In genomic region chr19:10686661-10687517, GRCh38 we compare ENCODE assay signal across 13 cellular contexts. TPM values are rescaled to one million over a fixed set of nuclear protein-coding genes. Genes with fewer than 3 reads are reported as not detected.
DNase-seq lines count a peak whose midpoint lies in the region; ATAC-seq and TF ChIP-seq lines count a peak whose summit lies in the region.
"Had no signal": no experiment of that assay in that cellular context is flagged by ENCODE, and none has a peak within 500 bp of the region (broad histone marks: within the 10 kb centered on the region; RNA-seq: fewer than 3 reads in every experiment).

No MANE protein-coding gene starts in this region.

- no peaks in the 10 kb centered on the region for H3K9me3 Mint-ChIP-seq in endodermal cell
- H3K9me3 Mint-ChIP-seq: nephron; stimulated activated naive CD8-positive, alpha-beta T cell treated with anti-CD3 and anti-CD28 coated beads, Interleukin-15, amount 100 ng/mL, for 72 hours had no signal

- H3K27ac ChIP-seq in adrenal gland = peak overlapping the region in 2 of 5 donors; percentile 22 to 66
- peak overlapping the region; percentile 56 for H3K27ac ChIP-seq in fibroblast of lung (ENCODE audit: insufficient read depth, low read length)
- H3K27ac ChIP-seq in mesenchymal stem cell (ENCODE audit: low read length, poor library complexity, severe bottlenecking) = no peak overlapping the region
- no peak overlapping the region for H3K27ac ChIP-seq in endodermal cell (ENCODE audit: low read depth, low read length)

- peak overlapping the region in 1 of 2 experiments; percentile 23 for H3K18ac ChIP-seq in mesenchymal stem cell (ENCODE audit: low read depth in 1 of 2, low read length in 2 of 2)

- H3K9me3 ChIP-seq in adrenal gland (replicated peaks in 1 of 3) (no peaks in the 10 kb centered on the region), fibroblast of lung (ENCODE audit: control insufficient read depth, insufficient read depth, low read depth, low read length) (no peaks in the 10 kb centered on the region), mesenchymal stem cell (ENCODE audit: control insufficient read depth, low read length) (no peaks in the 10 kb centered on the region), endodermal cell (ENCODE audit: control insufficient read depth, low read length) (no peaks in the 10 kb centered on the region)

- no peak overlapping the region for H2BK5ac ChIP-seq in mesenchymal stem cell (ENCODE audit: low read depth, low read length, poor library complexity, severe bottlenecking)

- no peak for ATAC-seq in stimulated activated naive CD8-positive, alpha-beta T cell treated with anti-CD3 and anti-CD28 coated beads, Interleukin-15, Interleukin-2, amounts not matched to agents 100 U/mL and 50 U/mL, for 24 hours
- ATAC-seq: stimulated activated naive CD8-positive, alpha-beta T cell treated with anti-CD3 and anti-CD28 coated beads, Interleukin-15, amount 100 ng/mL, for 72 hours had no signal

- no peak overlapping the region for H3K14ac ChIP-seq in mesenchymal stem cell (ENCODE audit: low read length in 2 of 2)

- TF ChIP-seq CTCF in adrenal gland (IDR thresholded peaks at IDR 0.05) (no peak), fibroblast of lung (conservative IDR thresholded peaks at IDR 0.05 in 1 of 2, IDR thresholded peaks at IDR 0.05 in 1 of 2; ENCODE audit: low read depth in 1 of 2, low read length in 2 of 2) (no peak), endodermal cell (conservative IDR thresholded peaks at IDR 0.05) (no peak)

- H3K4me2 ChIP-seq in fibroblast of lung (ENCODE audit: extremely low read depth, insufficient read depth, low read length) (peak overlapping the region; percentile 8), mesenchymal stem cell (ENCODE audit: low read length, poor library complexity, severe bottlenecking) (no peak overlapping the region)

- H3K4me3 Mint-ChIP-seq in endodermal cell = no peak overlapping the region
- H3K4me3 Mint-ChIP-seq: CD4-positive, alpha-beta memory T cell; nephron; stimulated activated naive CD8-positive, alpha-beta T cell treated with anti-CD3 and anti-CD28 coated beads, Interleukin-15, amount 100 ng/mL, for 72 hours had no signal

- H2AK5ac ChIP-seq in mesenchymal stem cell (ENCODE audit: low read length, severe bottlenecking) = no peak overlapping the region

- H3K27me3 Mint-ChIP-seq in endodermal cell (ENCODE audit: insufficient read depth) = no peaks in the 10 kb centered on the region
- H3K27me3 Mint-ChIP-seq: CD4-positive, alpha-beta memory T cell; stimulated activated naive CD8-positive, alpha-beta T cell treated with anti-CD3 and anti-CD28 coated beads, Interleukin-15, amount 100 ng/mL, for 72 hours had no signal

- H2BK15ac ChIP-seq in mesenchymal stem cell (ENCODE audit: low read depth, poor library complexity, severe bottlenecking) = peak overlapping the region; percentile 3

- no peak overlapping the region for H2BK120ac ChIP-seq in mesenchymal stem cell (ENCODE audit: low read depth, low read length)

- H3K36me3 ChIP-seq in adrenal gland (replicated peaks in 1 of 2) (peaks cover 0 to 93% of the 10 kb centered on the region in 2 donors), fibroblast of lung (ENCODE audit: control insufficient read depth, insufficient read depth, low read length) (peaks cover 57% of the 10 kb centered on the region), mesenchymal stem cell (ENCODE audit: control insufficient read depth in 1 of 2, insufficient read depth in 2 of 2, low read depth in 1 of 2, low read length in 2 of 2) (peaks cover 87 to 91% of the 10 kb centered on the region in 2 experiments), endodermal cell (ENCODE audit: control insufficient read depth, insufficient read depth, low read length) (peaks cover 96% of the 10 kb centered on the region)

- intact Hi-C loops in adrenal gland (cut with DNase I) = no loop called here

- no peak overlapping the region for H4K8ac ChIP-seq in mesenchymal stem cell (ENCODE audit: low read length)

- H2AFZ ChIP-seq in fibroblast of lung (ENCODE audit: low read length) (no peak overlapping the region), mesenchymal stem cell (ENCODE audit: low read depth, low read length) (no peak overlapping the region)

- H3K4me1 Mint-ChIP-seq in endodermal cell = no peaks in the 10 kb centered on the region
- H3K4me1 Mint-ChIP-seq: nephron had no signal

- H3K27ac Mint-ChIP-seq in endodermal cell = no peak overlapping the region
- H3K27ac Mint-ChIP-seq: nephron had no signal

- H3K27me3 ChIP-seq in adrenal gland (no peaks in the 10 kb centered on the region), fibroblast of lung (ENCODE audit: control insufficient read depth, insufficient read depth, low read length) (no peaks in the 10 kb centered on the region), mesenchymal stem cell (ENCODE audit: control insufficient read depth in 1 of 2, insufficient read depth in 1 of 2, low read length in 2 of 2) (no peaks in the 10 kb centered on the region), endodermal cell (ENCODE audit: control insufficient read depth, insufficient read depth, low read length, poor library complexity, severe bottlenecking) (no peaks in the 10 kb centered on the region)

- H3K4me1 ChIP-seq in adrenal gland (replicated peaks in 1 of 2) (no peaks in the 10 kb centered on the region), fibroblast of lung (ENCODE audit: control insufficient read depth, extremely low read depth, insufficient read depth, low read length) (peaks cover 2% of the 10 kb centered on the region), mesenchymal stem cell (ENCODE audit: control insufficient read depth, insufficient read depth, low read depth, low read length) (peaks cover 12% of the 10 kb centered on the region), endodermal cell (ENCODE audit: control insufficient read depth, insufficient read depth, low read length) (no peaks in the 10 kb centered on the region)

- H3K9ac ChIP-seq in fibroblast of lung (ENCODE audit: insufficient read depth, low read length) = no peak overlapping the region
- H3K9ac ChIP-seq in mesenchymal stem cell (ENCODE audit: low read length) = peak overlapping the region; percentile 20
- no peak overlapping the region for H3K9ac ChIP-seq in endodermal cell (ENCODE audit: extremely low read depth, low read length, poor library complexity, severe bottlenecking)

- no peak overlapping the region for H3K4ac ChIP-seq in mesenchymal stem cell (ENCODE audit: low read depth in 1 of 2, low read length in 2 of 2)

- no peak overlapping the region for H3K23ac ChIP-seq in mesenchymal stem cell (ENCODE audit: low read length in 2 of 2)

- H3K79me1 ChIP-seq in mesenchymal stem cell (replicated peaks; ENCODE audit: low read length, poor library complexity, severe bottlenecking) = peaks cover 62% of the 10 kb centered on the region

- peaks cover 84% of the 10 kb centered on the region for H3K36me3 Mint-ChIP-seq in endodermal cell (ENCODE audit: low read depth)

- no peak overlapping the region for H2BK12ac ChIP-seq in mesenchymal stem cell (ENCODE audit: low read length in 2 of 2)

- H4K91ac ChIP-seq in mesenchymal stem cell (ENCODE audit: low read length) = no peak overlapping the region

- peaks cover 12% of the 10 kb centered on the region for H3K79me2 ChIP-seq in fibroblast of lung (ENCODE audit: control insufficient read depth, insufficient read depth, low read length)

- H4K20me1 ChIP-seq in fibroblast of lung (ENCODE audit: control insufficient read depth, extremely low read depth, insufficient read depth, low read length) = no peaks in the 10 kb centered on the region

- no peak for TF ChIP-seq POLR2A in adrenal gland (IDR thresholded peaks at IDR 0.05)

- DNase-seq in Ammon's horn (ENCODE audit: low spot score) (peak; percentile 89), adrenal gland (peak in 4 of 7 donors; percentile 47 to 80 (median 53)), fibroblast of lung (ENCODE audit: low read depth in 2 of 2) (peak; percentile 30 to 64), mesenchymal stem cell (no peak), endodermal cell (no peak), NCI-H345 treated with DMSO at 0.1 percent for 48 hours (lab: John Stamatoyannopoulos, UW; ENCODE audit: unreplicated experiment) (no peak), CD1c-positive myeloid dendritic cell (ENCODE audit: extremely low spot score) (no peak)
- no peak for DNase-seq in stimulated activated naive CD8-positive, alpha-beta T cell treated with anti-CD3 and anti-CD28 coated beads, Interleukin-15, Interleukin-2, amounts not matched to agents 100 U/mL and 50 U/mL, for 24 hours
- DNase-seq: CD4-positive, alpha-beta memory T cell; NCI-H1105 treated with DMSO at 0.1 percent for 48 hours; stimulated activated naive CD8-positive, alpha-beta T cell treated with anti-CD3 and anti-CD28 coated beads, Interleukin-15, amount 100 ng/mL, for 72 hours; T-helper 1 cell had no signal

- H3K4me3 ChIP-seq in adrenal gland (no peak overlapping the region), fibroblast of lung (replicated peaks in 1 of 4; ENCODE audit: control extremely low read depth in 1 of 4, insufficient read depth in 1 of 4, low read depth in 3 of 4, low read length in 4 of 4) (no peak overlapping the region), mesenchymal stem cell (ENCODE audit: insufficient read depth in 1 of 2, low read depth in 1 of 2, low read length in 2 of 2) (no peak overlapping the region), endodermal cell (ENCODE audit: low read length) (no peak overlapping the region)

- WGBS in adrenal gland, 4 donors = 69 to 90% (median 78%) methylated on average over 8 to 31 of the region's 31 CpGs
- WGBS in mesenchymal stem cell = 95% methylated on average over 31 of the region's 31 CpGs
- WGBS in endodermal cell (ENCODE audit: insufficient coverage in 1 of 2, insufficient read length in 1 of 2), 2 experiments = 94 to 98% methylated on average over 15 to 31 of the region's 31 CpGs

RNA-seq across cellular contexts. Expression of gene QTRT1, which starts 14.3 kb away (rescaled TPM):
- total RNA-seq in adrenal gland (10 to 100 TPM; 16.4 to 82.7 (median 44.5) TPM), fibroblast of lung (27.7 and 29.1 TPM in 2 replicates), endodermal cell (10 to 100 TPM; 36.8 to 40.0 TPM)
- polyA plus RNA-seq in adrenal gland (100 to 1,000 TPM in 2 of 3 donors, 1 to 10 TPM in 1; 8.1 to 466 (median 422) TPM), fibroblast of lung (21.1 and 22.6 TPM in 2 replicates)
- polyA plus RNA-seq in fibroblast of lung (2012) = 33.6 and 39.4 TPM in 2 replicates
- polyA minus RNA-seq in fibroblast of lung (ENCODE audit: low replicate concordance) = 2.8 and 18.1 TPM in 2 replicates
- 15.1 TPM for polyA plus RNA-seq in mesenchymal stem cell (2013, experiment 1 of 2)
- polyA plus RNA-seq in mesenchymal stem cell (2013, experiment 2 of 2) = 14.3 TPM
- polyA plus RNA-seq in endodermal cell (2013, experiment 1 of 2) = 30.3 TPM
- polyA plus RNA-seq in endodermal cell (2013, experiment 2 of 2) = 30.3 TPM

RNA-seq across cellular contexts. Expression of gene DNM2, which starts 31.0 kb away (rescaled TPM):
- total RNA-seq in adrenal gland (100 to 1,000 TPM; 134 to 196 (median 170) TPM), fibroblast of lung (52.9 and 76.8 TPM in 2 replicates), endodermal cell (100 to 1,000 TPM; 118 to 136 TPM)
- polyA plus RNA-seq in adrenal gland (100 to 1,000 TPM; 103 to 157 (median 124) TPM), fibroblast of lung (42.6 and 48.6 TPM in 2 replicates)
- 63.1 and 73.7 TPM in 2 replicates for polyA plus RNA-seq in fibroblast of lung (2012)
- 152 and 202 TPM in 2 replicates for polyA minus RNA-seq in fibroblast of lung (ENCODE audit: low replicate concordance)
- 71.1 TPM for polyA plus RNA-seq in mesenchymal stem cell (2013, experiment 1 of 2)
- 70.3 TPM for polyA plus RNA-seq in mesenchymal stem cell (2013, experiment 2 of 2)
- 79.4 TPM for polyA plus RNA-seq in endodermal cell (2013, experiment 1 of 2)
- 78.8 TPM for polyA plus RNA-seq in endodermal cell (2013, experiment 2 of 2)

RNA-seq across cellular contexts. Expression of gene ILF3, which starts 32.7 kb away (rescaled TPM):
- total RNA-seq in adrenal gland (100 to 1,000 TPM in 5 of 8 donors, 10 to 100 TPM in 3; 75.0 to 254 (median 145) TPM), fibroblast of lung (55.0 and 78.4 TPM in 2 replicates), endodermal cell (100 to 1,000 TPM; 625 to 629 TPM)
- polyA plus RNA-seq in adrenal gland (100 to 1,000 TPM; 192 to 232 (median 219) TPM), fibroblast of lung (109 and 163 TPM in 2 replicates)
- polyA plus RNA-seq in fibroblast of lung (2012) = 116 and 176 TPM in 2 replicates
- polyA minus RNA-seq in fibroblast of lung (ENCODE audit: low replicate concordance) = 87.4 and 143 TPM in 2 replicates
- 127 TPM for polyA plus RNA-seq in mesenchymal stem cell (2013, experiment 1 of 2)
- 122 TPM for polyA plus RNA-seq in mesenchymal stem cell (2013, experiment 2 of 2)
- 488 TPM for polyA plus RNA-seq in endodermal cell (2013, experiment 1 of 2)
- 451 TPM for polyA plus RNA-seq in endodermal cell (2013, experiment 2 of 2)

Comparison
In these comparisons a context has a peak if more than half of its experiments do, and no peak if none do; other contexts are left out.
1. DNase-seq: peak in Ammon's horn (single experiment), adrenal gland (4 of 7) and fibroblast of lung (2 of 2); none in mesenchymal stem cell (single experiment), stimulated activated naive CD8-positive, alpha-beta T cell treated with anti-CD3 and anti-CD28 coated beads, Interleukin-15, Interleukin-2, amounts not matched to agents 100 U/mL and 50 U/mL, for 24 hours (single experiment), endodermal cell (single experiment), NCI-H345 treated with DMSO at 0.1 percent for 48 hours (single experiment) and CD1c-positive myeloid dendritic cell (single experiment).